ENCODE assay signal across 20 cellular contexts in the genomic region with DNA sequence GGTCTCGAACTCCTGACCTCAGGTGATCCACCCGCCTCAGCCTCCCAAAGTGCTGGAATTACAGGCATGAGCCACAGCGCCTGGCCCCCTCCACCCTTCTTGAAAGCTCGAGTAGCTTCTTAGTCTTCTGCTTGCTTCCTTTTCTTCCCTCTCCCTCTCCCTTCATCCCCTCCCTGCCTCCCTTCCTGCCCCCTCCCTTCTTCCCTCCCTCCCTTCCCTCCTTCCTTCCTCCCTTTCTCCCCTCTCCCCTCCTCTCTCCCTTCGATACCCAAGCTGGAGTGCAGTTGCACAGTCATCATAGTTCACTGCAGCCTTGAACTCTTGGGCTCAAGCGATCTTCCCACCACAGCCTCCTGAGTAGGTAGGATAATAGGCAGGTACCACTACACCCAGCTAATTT.
"Had no signal": no experiment of that assay in that cellular context is flagged by ENCODE, and none has a peak within 500 bp of the region (broad histone marks: within the 10 kb centered on the region; RNA-seq: fewer than 3 reads in every experiment).

No MANE protein-coding gene starts in this region.

- DNase-seq: effector memory CD8-positive, alpha-beta T cell; foreskin keratinocyte; kidney; left cardiac atrium; left ventricle myocardium superior; mesenchymal stem cell; naive B cell; occipital lobe; pancreas; right cardiac atrium; small intestine; stimulated activated CD4-positive, alpha-beta T cell treated with anti-CD3 and anti-CD28 coated beads, Interleukin-12 subunit alpha, Interleukin-12 subunit beta, amount 100 ng/mL, for 4 hours; stimulated activated naive CD4-positive, alpha-beta T cell treated with Interleukin-2 at 50 U/mL for 16 hours; thyroid gland; upper lobe of left lung; uterus had no signal

- H3K27ac Mint-ChIP-seq: nephron, progenitor cell of endocrine pancreas had no signal

- H3K36me3 ChIP-seq: pancreas, thyroid gland, uterus had no signal

- H3K9me3 Mint-ChIP-seq: dendritic cell treated with granulocyte-macrophage colony-stimulating factor and Interleukin-4, amounts not matched to agents 40 ng/mL and 50 ng/mL, for 4 days; effector memory CD8-positive, alpha-beta T cell; naive B cell; nephron had no signal

- ATAC-seq: effector memory CD8-positive, alpha-beta T cell; foreskin keratinocyte; left cardiac atrium; left ventricle myocardium superior; pancreas; right cardiac atrium had no signal

- FAIRE-seq: kidney, pancreas, small intestine had no signal

- H3K27ac ChIP-seq: foreskin keratinocyte, pancreas, thyroid gland, upper lobe of left lung, uterus had no signal

- H3K4me3 Mint-ChIP-seq: dendritic cell treated with granulocyte-macrophage colony-stimulating factor and Interleukin-4, amounts not matched to agents 40 ng/mL and 50 ng/mL, for 4 days; nephron had no signal

- H3K4me3 ChIP-seq: lung, pancreas, thyroid gland, upper lobe of left lung, uterus had no signal

- H3K9me3 ChIP-seq: pancreas, thyroid gland, upper lobe of left lung, uterus had no signal

- H3K27me3 Mint-ChIP-seq: dendritic cell treated with granulocyte-macrophage colony-stimulating factor and Interleukin-4, amounts not matched to agents 40 ng/mL and 50 ng/mL, for 4 days; effector memory CD8-positive, alpha-beta T cell; naive B cell; progenitor cell of endocrine pancreas had no signal

- H3K27me3 ChIP-seq: foreskin keratinocyte, pancreas, thyroid gland, upper lobe of left lung, uterus had no signal
